Comparison of ENCODE assay signal across 15 cellular contexts in the genomic region with DNA sequence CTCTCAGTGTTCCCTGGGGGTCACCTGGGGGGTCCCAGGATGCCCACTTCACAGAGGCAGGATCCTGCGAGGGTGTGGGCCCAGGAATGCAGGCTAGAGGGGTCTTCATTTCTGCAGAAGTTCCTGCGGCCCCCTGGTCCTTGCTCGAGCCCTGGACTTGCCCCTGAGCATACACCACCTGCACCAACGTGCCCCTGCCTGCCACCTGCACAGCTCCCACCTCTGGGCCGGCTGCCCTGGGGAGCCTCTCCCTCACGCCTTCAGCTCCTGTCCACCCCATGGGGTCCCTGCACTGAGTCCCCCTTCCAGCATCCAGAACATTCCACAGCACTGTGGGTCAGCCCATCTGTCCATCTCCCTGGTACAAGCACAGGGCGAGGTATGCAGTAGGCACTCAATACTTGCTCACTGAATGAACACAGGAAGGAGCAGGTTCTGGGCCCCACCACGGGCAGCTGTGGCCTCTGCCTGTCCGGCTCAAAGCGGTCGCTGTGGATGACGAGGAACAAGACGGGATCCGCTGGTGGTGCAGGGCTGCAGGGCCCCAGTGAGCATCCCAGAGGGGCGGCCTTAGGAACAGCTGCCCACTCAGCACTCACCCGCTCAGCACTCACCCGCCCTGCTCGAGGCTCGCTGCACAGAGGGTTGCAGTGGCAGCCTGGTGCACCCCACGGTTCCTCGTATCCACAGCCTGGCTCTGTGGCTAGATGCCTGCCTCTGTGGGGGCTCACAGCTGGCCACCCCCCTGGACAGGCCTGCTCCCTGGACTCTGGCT.
"Had no signal": no experiment of that assay in that cellular context is flagged by ENCODE, and none has a peak within 500 bp of the region (broad histone marks: within the 10 kb centered on the region; RNA-seq: fewer than 3 reads in every experiment).

No MANE protein-coding gene starts in this region.

- H3K9me3 ChIP-seq: prostate gland had no signal

- H3K4me1 ChIP-seq: prostate gland had no signal

- DNase-seq: activated B cell treated with CpG ODN at 0.5 μM for 24 hours; activated CD4-positive, alpha-beta T cell treated with anti-CD3 and anti-CD28 coated beads, Interleukin-2, amount 10 ng/mL, durations not matched to agents 24 days and 14 days; activated naive CD4-positive, alpha-beta T cell treated with anti-CD3 and anti-CD28 coated beads for 36 hours; activated T-cell treated with anti-CD3 and anti-CD28 coated beads for 4 hours; central memory CD4-positive, alpha-beta T cell; effector memory CD8-positive, alpha-beta T cell; erythroblast; lower lobe of right lung; naive thymus-derived CD4-positive, alpha-beta T cell; nucleus accumbens; stimulated activated CD4-positive, alpha-beta T cell treated with anti-CD3 and anti-CD28 coated beads, Interleukin-12 subunit alpha, Interleukin-12 subunit beta, amount 100 ng/mL, for 4 hours; stimulated activated CD4-positive, alpha-beta T cell treated with anti-CD3 and anti-CD28 coated beads, Interleukin-2, amount 100 ng/mL, for 48 hours had no signal

- H3K36me3 ChIP-seq: prostate gland had no signal

- H3K4me3 ChIP-seq: lower lobe of right lung, prostate gland had no signal

- H3K27ac ChIP-seq: lower lobe of right lung, prostate gland had no signal

- ATAC-seq: activated T-helper 17 cell treated with anti-CD3 and anti-CD28 coated beads, Interleukin-2, amount 50 U/mL, for 72 hours; effector memory CD8-positive, alpha-beta T cell; sciatic nerve had no signal
